Comparison of ENCODE assay signal across 1 cellular context in genomic region chr9:104993291-104993963, GRCh38.
TF ChIP-seq lines count a peak whose summit lies in the region.

No MANE protein-coding gene starts in this region.

TF ChIP-seq in H1, 55 proteins besides CTCF, POLR2A, EP300 and RAD21 (continued from another document):
- no peak for TF ChIP-seq ZNF274 (IDR thresholded peaks at IDR 0.05; ENCODE audit: borderline replicate concordance, extremely low read depth, low read length)
- no peak for TF ChIP-seq NANOG (IDR thresholded peaks at IDR 0.05; ENCODE audit: insufficient read depth, low read depth, low read length, poor library complexity, severe bottlenecking)
- peak; percentile 96 for TF ChIP-seq ASH2L (IDR thresholded peaks at IDR 0.05; ENCODE audit: low read length)
- no peak for TF ChIP-seq KDM4A (IDR thresholded peaks at IDR 0.05; ENCODE audit: low read depth, low read length, severe bottlenecking)
- TF ChIP-seq FOSL1 (IDR thresholded peaks at IDR 0.05; ENCODE audit: insufficient read depth, low read depth, low read length): no peak
- TF ChIP-seq SAP30 (IDR thresholded peaks at IDR 0.05; ENCODE audit: insufficient read depth, insufficient replicate concordance, low read length): peak; percentile 85
- no peak for TF ChIP-seq NRF1 (IDR thresholded peaks at IDR 0.05; ENCODE audit: low read depth, low read length)
- no peak for TF ChIP-seq PHF8 (conservative IDR thresholded peaks at IDR 0.05; ENCODE audit: low read depth, low read length)
- TF ChIP-seq USF2 (IDR thresholded peaks at IDR 0.05; ENCODE audit: low read length): peak; percentile 78
- peak; percentile 94 for TF ChIP-seq TAF7 (optimal IDR thresholded peaks at IDR 0.05; ENCODE audit: borderline replicate concordance, low read depth, low read length)
- no peak for TF ChIP-seq SIX5 (IDR thresholded peaks at IDR 0.05; ENCODE audit: low read depth, low read length)
- peak; percentile 47; the same call in 1 of the 2 replicates for TF ChIP-seq GTF2F1 (IDR thresholded peaks at IDR 0.05; ENCODE audit: borderline replicate concordance, low read depth, low read length)
- no peak for TF ChIP-seq YY1 (IDR thresholded peaks at IDR 0.05; ENCODE audit: low read depth, low read length)
- TF ChIP-seq HDAC6 (IDR thresholded peaks at IDR 0.05; ENCODE audit: low read depth, low read length): no peak
- no peak for TF ChIP-seq SP4 (IDR thresholded peaks at IDR 0.05; ENCODE audit: low read length)
- no peak for TF ChIP-seq BCL11A (IDR thresholded peaks at IDR 0.05; ENCODE audit: low read depth in 2 of 2, low read length in 2 of 2)
- TF ChIP-seq POU5F1 (IDR thresholded peaks at IDR 0.05; ENCODE audit: low read depth, low read length): no peak
- peak; percentile 81 for TF ChIP-seq MAFK (IDR thresholded peaks at IDR 0.05; ENCODE audit: low read depth, low read length)
- TF ChIP-seq KDM5A (IDR thresholded peaks at IDR 0.05; ENCODE audit: low read length): no peak
- TF ChIP-seq GABPA (IDR thresholded peaks at IDR 0.05; ENCODE audit: borderline replicate concordance, insufficient read depth, low read length): no peak
- TF ChIP-seq E2F6 (IDR thresholded peaks at IDR 0.05): peak; percentile 46
- TF ChIP-seq CEBPB (IDR thresholded peaks at IDR 0.05; ENCODE audit: low read depth, low read length): 0 out of 2 replicates have a peak, but pooled peaks have one; percentile 15
- peak; percentile 97 for TF ChIP-seq MAX (IDR thresholded peaks at IDR 0.05)
- no peak for TF ChIP-seq SIRT6 (IDR thresholded peaks at IDR 0.05; ENCODE audit: low read length)
- 0 out of 4 replicates have a peak, but pooled peaks of 1 of the 2 experiments have one; percentile 36 for TF ChIP-seq HDAC2 (IDR thresholded peaks at IDR 0.05; ENCODE audit: borderline replicate concordance in 1 of 2, low read depth in 2 of 2, low read length in 2 of 2)
- TF ChIP-seq RXRA (IDR thresholded peaks at IDR 0.05; ENCODE audit: insufficient read depth, low read depth, low read length): peak; percentile 95
- no peak for TF ChIP-seq CHD7 (IDR thresholded peaks at IDR 0.05; ENCODE audit: insufficient replicate concordance, low read length)
- no peak for TF ChIP-seq BACH1 (IDR thresholded peaks at IDR 0.05; ENCODE audit: low read length)
- peak; percentile 92 for TF ChIP-seq SP1 (IDR thresholded peaks at IDR 0.05; ENCODE audit: low read depth, low read length)
- TF ChIP-seq SUZ12 (IDR thresholded peaks at IDR 0.05; ENCODE audit: low read length): no peak
- TF ChIP-seq RNF2 (IDR thresholded peaks at IDR 0.05; ENCODE audit: borderline replicate concordance, low read depth, low read length, missing control alignments, poor library complexity, severe bottlenecking): no peak
- TF ChIP-seq TEAD4 (IDR thresholded peaks at IDR 0.05; ENCODE audit: low read depth, low read length): peak; percentile 84
- TF ChIP-seq TBP (IDR thresholded peaks at IDR 0.05; ENCODE audit: low read depth, low read length): peak; percentile 64; the same call in 1 of the 2 replicates
- no peak for TF ChIP-seq CBX8 (IDR thresholded peaks at IDR 0.05; ENCODE audit: borderline replicate concordance, low read depth, low read length)
